In the genomic region with DNA sequence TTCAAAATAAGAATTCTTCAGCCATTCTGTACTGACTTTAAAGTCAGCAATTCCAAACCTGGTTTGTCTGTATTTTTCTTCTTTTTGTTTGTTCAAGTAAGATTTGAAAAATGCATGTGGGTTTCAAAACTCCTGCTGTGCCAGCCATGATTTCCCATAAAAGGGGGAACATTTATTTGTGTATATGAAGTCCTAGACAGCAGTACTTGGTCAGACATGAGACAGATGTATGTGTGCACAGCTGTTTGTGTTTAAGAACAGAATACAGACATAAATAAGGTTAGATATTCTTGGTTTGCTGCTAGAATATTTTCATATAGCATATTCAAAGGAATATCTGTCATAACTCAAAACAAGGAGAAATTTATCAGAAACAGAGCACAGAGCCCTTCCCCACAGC, we compare ENCODE assay signal across 10 cellular contexts.
"Had no signal": no experiment of that assay in that cellular context is flagged by ENCODE, and none has a peak within 500 bp of the region (broad histone marks: within the 10 kb centered on the region; RNA-seq: fewer than 3 reads in every experiment).

No MANE protein-coding gene starts in this region.

- ATAC-seq: left colon; natural killer cell treated with Interleukin-12 subunit alpha and Interleukin-12 subunit beta and Interleukin-15 and Interleukin-18, amount 100 ng/mL, for 72 hours had no signal

- DNase-seq: activated CD4-positive, alpha-beta T cell treated with anti-CD3 and anti-CD28 coated beads, Interleukin-2, amount 10 ng/mL, durations not matched to agents 7 days and 5 days; activated CD4-positive, CD25-positive, alpha-beta regulatory T cell; activated CD8-positive, alpha-beta memory T cell treated with anti-CD3 and anti-CD28 coated beads for 24 hours; activated naive CD4-positive, alpha-beta T cell treated with anti-CD3 and anti-CD28 coated beads, Interleukin-2, amount 50 U/mL, for 16 hours; effector CD8-positive, alpha-beta T cell; glutamatergic neuron; left colon; ovary had no signal

- H3K9me3 ChIP-seq: ovary had no signal

- H3K4me3 ChIP-seq: coronary artery, ovary had no signal

- H3K27ac ChIP-seq: coronary artery, ovary had no signal

- H3K36me3 ChIP-seq: ovary had no signal

- H3K27me3 ChIP-seq: ovary had no signal
